1 cellular context compared by ENCODE assay signal in genomic region chr12:8031017-8031416, GRCh38. TPM values are rescaled to one million over a fixed set of nuclear protein-coding genes. Genes with fewer than 3 reads are reported as not detected.
"Had no signal": no experiment of that assay in that cellular context is flagged by ENCODE, and none has a peak within 500 bp of the region (broad histone marks: within the 10 kb centered on the region; RNA-seq: fewer than 3 reads in every experiment).

No MANE protein-coding gene starts in this region.

RNA-seq across cellular contexts. Expression of gene C3AR1, which starts 35.1 kb away (rescaled TPM):
- total RNA-seq: glomerular endothelial cell had no signal
